35 cellular contexts compared by ENCODE assay signal in genomic region chr2:67834482-67834881, GRCh38.
"Had no signal": no experiment of that assay in that cellular context is flagged by ENCODE, and none has a peak within 500 bp of the region (broad histone marks: within the 10 kb centered on the region; RNA-seq: fewer than 3 reads in every experiment).

No MANE protein-coding gene starts in this region.

- H3K27ac Mint-ChIP-seq: activated B cell treated with CpG ODN at 0.5 μM for 24 hours; activated CD8-positive, alpha-beta T cell treated with anti-CD3 and anti-CD28 coated beads for 36 hours; activated naive CD8-positive, alpha-beta T cell; activated T-helper 17 cell treated with anti-CD3 and anti-CD28 coated beads, Interleukin-2, amount 50 U/mL, for 72 hours; brain; dendritic cell treated with granulocyte-macrophage colony-stimulating factor and Interleukin-4, amounts not matched to agents 40 ng/mL and 50 ng/mL, for 4 days; effector memory CD8-positive, alpha-beta T cell; T-helper 17 cell; T-helper 2 cell treated with Interferon-gamma antibody and Interleukin-4, amounts not matched to agents 5 μg/mL and 100 μg/mL, for 36 hours had no signal

- H3K36me3 ChIP-seq: breast epithelium, cardiac muscle cell, esophagus squamous epithelium, gastroesophageal sphincter, heart right ventricle, WERI-Rb-1 had no signal

- H3K4me3 ChIP-seq: breast epithelium, cardiac muscle cell, coronary artery, dorsolateral prefrontal cortex, esophagus squamous epithelium, gastroesophageal sphincter, heart right ventricle had no signal

- H3K27me3 Mint-ChIP-seq: activated B cell treated with CpG ODN at 0.5 μM for 24 hours; activated CD8-positive, alpha-beta T cell treated with anti-CD3 and anti-CD28 coated beads for 36 hours had no signal

- H3K4me1 Mint-ChIP-seq: activated B cell treated with CpG ODN at 0.5 μM for 24 hours; activated T-helper 17 cell treated with anti-CD3 and anti-CD28 coated beads, Interleukin-2, amount 50 U/mL, for 72 hours had no signal

- H3K27me3 ChIP-seq: breast epithelium, cardiac muscle cell, esophagus squamous epithelium, gastroesophageal sphincter, heart right ventricle had no signal

- ATAC-seq: activated CD4-positive, CD25-positive, alpha-beta regulatory T cell treated with anti-CD3 and anti-CD28 coated beads, Interleukin-2, amount 50 U/mL, for 24 hours; activated CD8-positive, alpha-beta T cell treated with anti-CD3 and anti-CD28 coated beads for 36 hours; activated T-cell treated with anti-CD3 and anti-CD28 coated beads, Interleukin-2, amount 50 U/mL, for 4 hours; activated T-helper 17 cell treated with anti-CD3 and anti-CD28 coated beads, Interleukin-2, amount 50 U/mL, for 72 hours; effector memory CD8-positive, alpha-beta T cell; gastroesophageal sphincter; heart right ventricle; T-helper 17 cell had no signal

- H3K36me3 Mint-ChIP-seq: activated naive CD8-positive, alpha-beta T cell; brain had no signal

- H3K27ac ChIP-seq: breast epithelium, cardiac muscle cell, coronary artery, dorsolateral prefrontal cortex, esophagus squamous epithelium, gastroesophageal sphincter, heart right ventricle, WERI-Rb-1 had no signal

- H3K9me3 ChIP-seq: breast epithelium, esophagus squamous epithelium, gastroesophageal sphincter, heart right ventricle had no signal

- H3K4me3 Mint-ChIP-seq: activated B cell treated with CpG ODN at 0.5 μM for 24 hours; activated CD8-positive, alpha-beta T cell treated with anti-CD3 and anti-CD28 coated beads for 36 hours; activated naive CD8-positive, alpha-beta T cell; activated T-cell treated with anti-CD3 and anti-CD28 coated beads, Interleukin-2, amount 50 U/mL, for 4 hours; activated T-helper 17 cell treated with anti-CD3 and anti-CD28 coated beads, Interleukin-2, amount 50 U/mL, for 72 hours; brain; dendritic cell treated with granulocyte-macrophage colony-stimulating factor and Interleukin-4, amounts not matched to agents 40 ng/mL and 50 ng/mL, for 4 days; effector memory CD8-positive, alpha-beta T cell; T-helper 17 cell; T-helper 2 cell treated with Interferon-gamma antibody and Interleukin-4, amounts not matched to agents 5 μg/mL and 100 μg/mL, for 36 hours had no signal

- DNase-seq: activated B cell treated with CpG ODN at 0.5 μM for 24 hours; activated CD4-positive, alpha-beta T cell treated with anti-CD3 and anti-CD28 coated beads for 48 hours; activated CD4-positive, alpha-beta T cell treated with anti-CD3 and anti-CD28 coated beads, Interleukin-2, amount 50 U/mL, for 1 hour; activated CD4-positive, alpha-beta T cell treated with anti-CD3 and anti-CD28 coated beads, Interleukin-2, amount 50 U/mL, for 48 hours; activated CD8-positive, alpha-beta memory T cell treated with anti-CD3 and anti-CD28 coated beads for 24 hours; activated CD8-positive, alpha-beta T cell treated with anti-CD3 and anti-CD28 coated beads for 36 hours; activated effector memory CD4-positive, alpha-beta T cell treated with Interleukin-2 at 50 U/mL for 16 hours; activated gamma-delta T cell treated with Interleukin-2 at 50 U/mL for 16 hours; activated naive CD4-positive, alpha-beta T cell treated with anti-CD3 and anti-CD28 coated beads, Interleukin-2, amount 50 U/mL, for 16 hours; activated naive CD4-positive, alpha-beta T cell treated with Interleukin-2 at 50 U/mL for 16 hours; activated T-cell treated with anti-CD3 and anti-CD28 coated beads, Interleukin-2, amount 50 U/mL, for 4 hours; amygdala; aorta; central memory CD4-positive, alpha-beta T cell; cerebellar nuclear complex; dorsolateral prefrontal cortex; effector memory CD8-positive, alpha-beta T cell; erythroblast; esophagus squamous epithelium; foreskin melanocyte; heart right ventricle; T-helper 1 cell; T-helper 17 cell; T1000; WERI-Rb-1 had no signal

- H3K9me3 Mint-ChIP-seq: activated B cell treated with CpG ODN at 0.5 μM for 24 hours; activated CD8-positive, alpha-beta T cell treated with anti-CD3 and anti-CD28 coated beads for 36 hours; activated T-cell treated with anti-CD3 and anti-CD28 coated beads, Interleukin-2, amount 50 U/mL, for 4 hours; activated T-helper 17 cell treated with anti-CD3 and anti-CD28 coated beads, Interleukin-2, amount 50 U/mL, for 72 hours; T-helper 2 cell treated with Interferon-gamma antibody and Interleukin-4, amounts not matched to agents 5 μg/mL and 100 μg/mL, for 36 hours had no signal

- H3K4me1 ChIP-seq: breast epithelium, esophagus squamous epithelium, heart right ventricle had no signal
